In the genomic region with DNA sequence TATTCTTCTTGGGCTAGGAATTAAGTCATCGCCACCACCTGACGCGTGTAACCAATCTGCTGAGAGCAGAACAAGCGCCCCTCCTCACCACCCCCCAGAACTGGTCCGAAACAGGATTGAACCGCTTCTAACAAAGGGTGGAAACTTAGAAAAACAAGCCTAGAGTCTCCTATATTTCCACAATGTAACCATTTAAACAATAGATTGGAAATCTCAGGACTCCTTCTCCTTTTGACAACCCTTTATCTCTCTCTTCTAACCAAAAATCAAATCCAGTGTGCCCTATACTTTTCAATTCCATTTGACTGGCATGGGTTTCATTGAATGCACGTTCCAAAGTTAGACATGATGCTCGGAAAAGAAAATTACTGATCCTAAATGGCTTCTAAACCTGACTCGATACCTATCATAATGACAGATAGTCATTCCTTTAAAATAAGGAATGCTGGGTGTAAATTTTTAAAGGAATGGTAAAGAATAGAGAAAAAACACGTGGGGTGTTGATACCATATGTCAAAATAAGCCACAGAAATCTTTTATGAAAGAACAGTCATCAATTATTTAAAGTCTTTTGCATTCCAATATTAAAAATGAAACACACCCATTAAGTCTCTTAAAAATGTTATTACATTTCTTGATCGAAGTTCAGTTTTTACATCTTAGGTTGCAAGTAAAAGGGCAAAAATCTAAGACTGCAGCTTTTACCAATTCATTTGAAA, we compare ENCODE assay signal across 1 cellular context.
TF ChIP-seq lines count a peak whose summit lies in the region.

No MANE protein-coding gene starts in this region.

TF ChIP-seq in HEK293, 187 proteins besides CTCF, POLR2A, EP300 and RAD21 (continued from another document):
- TF ChIP-seq, protein P1, sequence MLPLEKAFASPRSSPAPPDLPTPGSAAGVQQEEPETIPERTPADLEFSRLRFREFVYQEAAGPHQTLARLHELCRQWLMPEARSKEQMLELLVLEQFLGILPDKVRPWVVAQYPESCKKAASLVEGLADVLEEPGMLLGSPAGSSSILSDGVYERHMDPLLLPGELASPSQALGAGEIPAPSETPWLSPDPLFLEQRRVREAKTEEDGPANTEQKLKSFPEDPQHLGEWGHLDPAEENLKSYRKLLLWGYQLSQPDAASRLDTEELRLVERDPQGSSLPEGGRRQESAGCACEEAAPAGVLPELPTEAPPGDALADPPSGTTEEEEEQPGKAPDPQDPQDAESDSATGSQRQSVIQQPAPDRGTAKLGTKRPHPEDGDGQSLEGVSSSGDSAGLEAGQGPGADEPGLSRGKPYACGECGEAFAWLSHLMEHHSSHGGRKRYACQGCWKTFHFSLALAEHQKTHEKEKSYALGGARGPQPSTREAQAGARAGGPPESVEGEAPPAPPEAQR (tag by site-specific recombination; IDR thresholded peaks at IDR 0.05), result no peak
- TF ChIP-seq ZNF544 (tag by site-specific recombination; IDR thresholded peaks at IDR 0.05), result no peak
- no peak for TF ChIP-seq PRDM1 (tag by site-specific recombination; IDR thresholded peaks at IDR 0.05)
